Comparison of ENCODE assay signal across 10 cellular contexts in the genomic region with DNA sequence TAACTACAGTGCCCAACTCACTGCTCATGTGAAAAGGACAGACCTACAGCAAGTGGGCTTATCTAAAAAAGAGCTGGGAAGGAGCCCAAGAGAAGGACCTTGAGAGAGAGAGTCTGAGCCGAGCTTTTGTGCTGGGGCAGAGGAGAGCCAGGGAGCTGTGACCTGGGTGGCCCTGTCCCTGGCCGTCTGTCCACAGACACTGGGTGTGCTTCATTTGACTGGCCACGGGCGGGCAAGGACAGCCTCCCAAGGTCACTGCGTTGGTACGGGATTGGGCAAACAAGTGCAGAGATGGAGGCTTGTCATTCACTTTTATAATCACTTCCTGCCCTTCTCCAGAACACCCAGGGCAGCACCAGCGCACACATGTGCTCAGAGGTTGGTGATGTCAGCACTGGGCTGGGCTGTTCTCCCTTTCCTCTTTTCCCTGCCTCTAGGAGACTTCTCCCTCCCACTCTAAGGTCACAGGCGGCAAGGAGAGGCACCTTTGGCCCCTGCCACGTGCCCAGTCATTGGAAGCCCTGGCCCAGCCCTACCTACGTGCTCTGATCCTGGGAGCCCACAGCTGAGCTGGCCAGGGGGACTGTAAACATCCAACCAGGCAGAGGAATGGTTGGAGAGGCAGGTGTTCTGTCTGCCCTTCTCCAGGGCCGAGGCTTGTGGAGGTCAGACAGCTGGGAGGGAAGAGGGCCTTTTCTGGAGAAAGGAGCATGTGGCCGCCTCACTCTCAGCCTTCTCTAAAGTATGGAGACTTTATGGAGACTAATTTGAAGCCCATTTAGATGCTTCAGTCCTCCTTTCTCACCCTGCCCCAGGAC. TPM values are rescaled to one million over a fixed set of nuclear protein-coding genes. Genes with fewer than 3 reads are reported as not detected.
DNase-seq lines count a peak whose midpoint lies in the region; ATAC-seq and TF ChIP-seq lines count a peak whose summit lies in the region.
"Had no signal": no experiment of that assay in that cellular context is flagged by ENCODE, and none has a peak within 500 bp of the region (broad histone marks: within the 10 kb centered on the region; RNA-seq: fewer than 3 reads in every experiment).

No MANE protein-coding gene starts in this region.

- TF ChIP-seq POLR2A in right lobe of liver (IDR thresholded peaks at IDR 0.05) (peak; percentile 92), transverse colon (IDR thresholded peaks at IDR 0.05) (peak; percentile 87)

- H3K27me3 ChIP-seq in right lobe of liver (no peaks in the 10 kb centered on the region), transverse colon (no peaks in the 10 kb centered on the region)

- no peak overlapping the region for H3K4me3 ChIP-seq in right lobe of liver
- no peak overlapping the region for H3K4me3 ChIP-seq in transverse colon

- intact Hi-C loops in activated T-helper 1 cell treated with anti-CD3 and anti-CD28 coated beads, Interleukin-12 subunit alpha, Interleukin-12 subunit beta, Interleukin-2, Interleukin-4 antibody, amounts not matched to agents 30 ng/mL and 10 ng/mL and 1 ng/mL, durations not matched to agents 14 hours and 24 hours and 36 hours (cut with micrococcal nuclease) = no loop called here
- intact Hi-C loops in right lobe of liver (cut with DNase I) = no loop called here
- intact Hi-C loops in transverse colon (cut with DNase I; ENCODE audit: low total_unique reads) = no loop called here

- in situ Hi-C loops in transverse colon (cut with MboI; ENCODE audit: low pct_ligation_motif_present in 1 of 4, low pct_unique_long_range_greater_than_20kb in 1 of 4, low sequenced_read_pairs in 3 of 4) = no loop called here

- H3K36me3 Mint-ChIP-seq in activated T-helper 1 cell treated with anti-CD3 and anti-CD28 coated beads, Interleukin-12 subunit alpha, Interleukin-12 subunit beta, Interleukin-2, Interleukin-4 antibody, amounts not matched to agents 30 ng/mL and 10 ng/mL and 1 ng/mL, durations not matched to agents 14 hours and 24 hours and 36 hours (ENCODE audit: low read depth) = peaks cover 16% of the 10 kb centered on the region
- H3K36me3 Mint-ChIP-seq in immature natural killer cell = peaks cover 0 to 4% (median 0%) of the 10 kb centered on the region in 3 donors

- H3K4me1 ChIP-seq in right lobe of liver (peaks cover 2 to 48% (median 24%) of the 10 kb centered on the region in 4 donors), transverse colon (peaks cover 0 to 34% (median 8%) of the 10 kb centered on the region in 4 donors)

- no peak for TF ChIP-seq EP300 in transverse colon (IDR thresholded peaks at IDR 0.05; ENCODE audit: low read depth)

- H3K9me3 ChIP-seq in right lobe of liver = no peaks in the 10 kb centered on the region
- H3K9me3 ChIP-seq in transverse colon = no peaks in the 10 kb centered on the region

- DNase-seq in NOMO-1 (lab: John Stamatoyannopoulos, UW; ENCODE audit: unreplicated experiment in 2 of 2) = peak; percentile 68
- DNase-seq in NOMO-1 treated with dmso at 0.1 percent for 144 hours (lab: John Stamatoyannopoulos, UW; ENCODE audit: unreplicated experiment) = no peak
- peak; percentile 23 for DNase-seq in activated T-helper 1 cell treated with anti-CD3 and anti-CD28 coated beads, Interleukin-12 subunit alpha, Interleukin-12 subunit beta, Interleukin-2, Interleukin-4 antibody, amounts not matched to agents 30 ng/mL and 10 ng/mL and 1 ng/mL, durations not matched to agents 14 hours and 24 hours and 36 hours (ENCODE audit: low spot score)
- peak; percentile 89 to 97 (median 96) for DNase-seq in right lobe of liver
- peak; percentile 82 for DNase-seq in transverse colon
- DNase-seq in immature natural killer cell = no peak
- DNase-seq in GF-D8 (lab: John Stamatoyannopoulos, UW) = no peak
- no peak for DNase-seq in HK-2 (ENCODE audit: unreplicated experiment)
- DNase-seq: retina had no signal

- H3K27ac Mint-ChIP-seq in activated T-helper 1 cell treated with anti-CD3 and anti-CD28 coated beads, Interleukin-12 subunit alpha, Interleukin-12 subunit beta, Interleukin-2, Interleukin-4 antibody, amounts not matched to agents 30 ng/mL and 10 ng/mL and 1 ng/mL, durations not matched to agents 14 hours and 24 hours and 36 hours = peak overlapping the region; percentile 93
- H3K27ac Mint-ChIP-seq in immature natural killer cell = peak overlapping the region in 2 of 6 donors; percentile 2 to 62

- H3K36me3 ChIP-seq in right lobe of liver (no peaks in the 10 kb centered on the region), transverse colon (no peaks in the 10 kb centered on the region)

- peaks cover 55% of the 10 kb centered on the region for H3K4me1 Mint-ChIP-seq in activated T-helper 1 cell treated with anti-CD3 and anti-CD28 coated beads, Interleukin-12 subunit alpha, Interleukin-12 subunit beta, Interleukin-2, Interleukin-4 antibody, amounts not matched to agents 30 ng/mL and 10 ng/mL and 1 ng/mL, durations not matched to agents 14 hours and 24 hours and 36 hours (ENCODE audit: low read depth)
- H3K4me1 Mint-ChIP-seq in immature natural killer cell = peaks cover 44 to 47% of the 10 kb centered on the region in 2 donors

- H3K4me3 Mint-ChIP-seq in activated T-helper 1 cell treated with anti-CD3 and anti-CD28 coated beads, Interleukin-12 subunit alpha, Interleukin-12 subunit beta, Interleukin-2, Interleukin-4 antibody, amounts not matched to agents 30 ng/mL and 10 ng/mL and 1 ng/mL, durations not matched to agents 14 hours and 24 hours and 36 hours = peak overlapping the region; percentile 57
- H3K4me3 Mint-ChIP-seq in immature natural killer cell = peak overlapping the region in 2 of 5 donors; percentile 1 to 4

- ATAC-seq in right lobe of liver = peak; percentile 84 to 91 (median 88)

- peaks cover 10% of the 10 kb centered on the region for H3K9me3 Mint-ChIP-seq in activated T-helper 1 cell treated with anti-CD3 and anti-CD28 coated beads, Interleukin-12 subunit alpha, Interleukin-12 subunit beta, Interleukin-2, Interleukin-4 antibody, amounts not matched to agents 30 ng/mL and 10 ng/mL and 1 ng/mL, durations not matched to agents 14 hours and 24 hours and 36 hours
- no peaks in the 10 kb centered on the region for H3K9me3 Mint-ChIP-seq in immature natural killer cell

- TF ChIP-seq CTCF in right lobe of liver (IDR thresholded peaks at IDR 0.05) (no peak), transverse colon (IDR thresholded peaks at IDR 0.05) (no peak)

- 26% methylated on average over 5 of the region's 12 CpGs for WGBS in right lobe of liver (ENCODE audit: insufficient coverage, low coverage, low lambda C conversion rate, missing lambda C conversion rate)
- WGBS in transverse colon (ENCODE audit: low coverage in 1 of 2), 2 donors = 51% methylated on average over 12 of the region's 12 CpGs; no CpG with 5 or more reads in 1 of the 2 donors

- H3K27me3 Mint-ChIP-seq in activated T-helper 1 cell treated with anti-CD3 and anti-CD28 coated beads, Interleukin-12 subunit alpha, Interleukin-12 subunit beta, Interleukin-2, Interleukin-4 antibody, amounts not matched to agents 30 ng/mL and 10 ng/mL and 1 ng/mL, durations not matched to agents 14 hours and 24 hours and 36 hours (ENCODE audit: insufficient read depth) = no peaks in the 10 kb centered on the region
- H3K27me3 Mint-ChIP-seq in immature natural killer cell (ENCODE audit: low read depth in 3 of 3) = peaks cover 0 to 5% (median 4%) of the 10 kb centered on the region in 3 donors

- H3K27ac ChIP-seq in right lobe of liver = peak overlapping the region; percentile 72 to 87 (median 87)
- peak overlapping the region; percentile 59 to 78 (median 69) for H3K27ac ChIP-seq in transverse colon
- H3K27ac ChIP-seq: epithelial cell of prostate had no signal

RNA-seq across cellular contexts. Expression of a gene that starts 6.4 kb away (rescaled TPM):
- total RNA-seq in activated T-helper 1 cell treated with anti-CD3 and anti-CD28 coated beads, Interleukin-12 subunit alpha, Interleukin-12 subunit beta, Interleukin-2, Interleukin-4 antibody, amounts not matched to agents 30 ng/mL and 10 ng/mL and 1 ng/mL, durations not matched to agents 14 hours and 24 hours and 36 hours = 249 and 257 TPM in 2 replicates
- 10 to 100 TPM; 38.0 to 77.8 (median 58.7) TPM for total RNA-seq in right lobe of liver
- total RNA-seq in transverse colon = 100 to 1,000 TPM in 1 of 4 donors, 10 to 100 TPM in 3; 48.2 to 193 (median 87.4) TPM
- 10 to 100 TPM; 17.0 to 72.3 (median 20.6) TPM for polyA plus RNA-seq in immature natural killer cell

RNA-seq across cellular contexts. Expression of a gene that starts 39.9 kb away (rescaled TPM):
- 4.2 and 4.7 TPM in 2 replicates for total RNA-seq in activated T-helper 1 cell treated with anti-CD3 and anti-CD28 coated beads, Interleukin-12 subunit alpha, Interleukin-12 subunit beta, Interleukin-2, Interleukin-4 antibody, amounts not matched to agents 30 ng/mL and 10 ng/mL and 1 ng/mL, durations not matched to agents 14 hours and 24 hours and 36 hours
- total RNA-seq in right lobe of liver (10 to 100 TPM; 14.5 to 98.1 (median 43.9) TPM), transverse colon (10 to 100 TPM in 1 of 4 donors, 1 to 10 TPM in 1, under 1 TPM in 2; 0.40 to 31.8 (median 5.5) TPM)
- 1 to 10 TPM in 2 of 3 donors, under 1 TPM in 1; 0.44 to 2.3 (median 1.9) TPM for polyA plus RNA-seq in immature natural killer cell

Comparison
In these comparisons a context has a peak if more than half of its experiments do, and no peak if none do; other contexts are left out.
1. DNase-seq: peak in NOMO-1 (2 of 2), activated T-helper 1 cell treated with anti-CD3 and anti-CD28 coated beads, Interleukin-12 subunit alpha, Interleukin-12 subunit beta, Interleukin-2, Interleukin-4 antibody, amounts not matched to agents 30 ng/mL and 10 ng/mL and 1 ng/mL, durations not matched to agents 14 hours and 24 hours and 36 hours (single experiment), right lobe of liver (3 of 3) and transverse colon (single experiment); none in NOMO-1 treated with dmso at 0.1 percent for 144 hours (single experiment), immature natural killer cell (0 of 3), GF-D8 (single experiment) and HK-2 (single experiment).